In genomic region chr6:142825760-142826159, GRCh38 we compare ENCODE assay signal across 29 cellular contexts.
"Had no signal": no experiment of that assay in that cellular context is flagged by ENCODE, and none has a peak within 500 bp of the region (broad histone marks: within the 10 kb centered on the region; RNA-seq: fewer than 3 reads in every experiment).

No MANE protein-coding gene starts in this region.

- H3K4me3 ChIP-seq: hepatocyte, left lung, lower lobe of right lung, neural progenitor cell, prostate gland, skin epidermis, spleen, suprapubic skin, thoracic aorta, tibial artery, upper lobe of right lung had no signal

- H3K9me3 ChIP-seq: left lung, lower lobe of right lung, neutrophil, prostate gland, suprapubic skin, thoracic aorta, tibial artery, upper lobe of right lung had no signal

- H3K27ac Mint-ChIP-seq: natural killer cell; nephron progenitor cell; neural progenitor cell; stimulated activated effector memory CD8-positive, alpha-beta T cell treated with anti-CD3 and anti-CD28 coated beads, Interleukin-12 subunit alpha, Interleukin-12 subunit beta, amount 100 ng/mL, for 72 hours; stimulated activated naive CD8-positive, alpha-beta T cell treated with anti-CD3 and anti-CD28 coated beads, Interleukin-15, Interleukin-2, amounts not matched to agents 100 ng/mL and 50 ng/mL, for 24 hours had no signal

- H3K9me3 Mint-ChIP-seq: natural killer cell; nephron progenitor cell; neural progenitor cell; stimulated activated effector memory CD8-positive, alpha-beta T cell treated with anti-CD3 and anti-CD28 coated beads, Interleukin-12 subunit alpha, Interleukin-12 subunit beta, amount 100 ng/mL, for 72 hours had no signal

- H3K4me3 Mint-ChIP-seq: naive B cell; natural killer cell; nephron progenitor cell; neural progenitor cell; stimulated activated effector memory CD8-positive, alpha-beta T cell treated with anti-CD3 and anti-CD28 coated beads, Interleukin-12 subunit alpha, Interleukin-12 subunit beta, amount 100 ng/mL, for 72 hours had no signal

- H3K4me1 ChIP-seq: prostate gland had no signal

- ATAC-seq: left colon; left lung; lower lobe of right lung; natural killer cell; right cardiac atrium; sciatic nerve; stimulated activated effector memory CD8-positive, alpha-beta T cell treated with anti-CD3 and anti-CD28 coated beads, Interleukin-12 subunit alpha, Interleukin-12 subunit beta, amount 100 ng/mL, for 72 hours; upper lobe of right lung had no signal

- H3K36me3 ChIP-seq: left lung, lower lobe of right lung, neural progenitor cell, neutrophil, prostate gland, suprapubic skin, thoracic aorta, tibial artery, upper lobe of right lung had no signal

- FAIRE-seq: keratinocyte, urothelium cell line had no signal

- DNase-seq: left colon; left lung; lower lobe of right lung; mammary epithelial cell; mesenchymal stem cell; naive B cell; natural killer cell; nephron progenitor cell; occipital lobe; retina; right cardiac atrium; spleen; stimulated activated CD4-positive, alpha-beta T cell treated with anti-CD3 and anti-CD28 coated beads, Interleukin-4, amount 100 ng/mL, for 24 hours; stimulated activated naive CD4-positive, alpha-beta T cell; tibial artery; trophoblast cell; upper lobe of right lung had no signal

- H3K27me3 Mint-ChIP-seq: naive B cell; stimulated activated naive CD8-positive, alpha-beta T cell treated with anti-CD3 and anti-CD28 coated beads, Interleukin-15, Interleukin-2, amounts not matched to agents 100 ng/mL and 50 ng/mL, for 24 hours had no signal

- H3K9ac ChIP-seq: neural progenitor cell had no signal

- H3K36me3 Mint-ChIP-seq: natural killer cell, neural progenitor cell had no signal

- H3K27ac ChIP-seq: hepatocyte, left lung, lower lobe of right lung, neural progenitor cell, neutrophil, prostate gland, suprapubic skin, thoracic aorta, tibial artery, upper lobe of right lung had no signal
